ENCODE assay signal across 8 cellular contexts in genomic region chr2:142989276-142990204, GRCh38.
DNase-seq lines count a peak whose midpoint lies in the region; ATAC-seq and TF ChIP-seq lines count a peak whose summit lies in the region.

No MANE protein-coding gene starts in this region.

- H3K9me3 ChIP-seq in right atrium auricular region: no peaks in the 10 kb centered on the region

- peaks cover 5% of the 10 kb centered on the region for H3K4me1 Mint-ChIP-seq in activated B cell treated with CpG ODN at 0.5 μM for 24 hours

- no peak overlapping the region for H3K4me3 ChIP-seq in right atrium auricular region
- no peak overlapping the region for H3K4me3 ChIP-seq in HFF-Myc (replicated peaks; ENCODE audit: low read depth, low read length)
- no peak overlapping the region for H3K4me3 ChIP-seq in kidney epithelial cell (ENCODE audit: low read depth, low read length)

- intact Hi-C loops in Right ventricle myocardium superior (cut with DNase I): no loop called here
- intact Hi-C loops in activated B cell treated with CpG ODN at 0.5 μM for 24 hours (cut with micrococcal nuclease): loop anchor here (1.0 to 10.0 kb wide), 3 partner anchors 307 to 855 kb away; partner anchors contain the start of gene LRP1B

- CTCF ChIA-PET in activated B cell treated with CpG ODN at 0.5 μM for 24 hours (lab: Charles Lee): interaction anchor here (1.1 to 4.7 kb wide), 10 partner anchors 11 to 309 kb away, joined by 3 to 35 read pairs (median 4); no protein-coding TSS in a partner anchor

- no peak overlapping the region for H3K27ac Mint-ChIP-seq in activated B cell treated with CpG ODN at 0.5 μM for 24 hours

- POLR2A ChIA-PET in activated B cell treated with CpG ODN at 0.5 μM for 24 hours (lab: Charles Lee): no interaction called here

- H3K9me3 Mint-ChIP-seq in activated B cell treated with CpG ODN at 0.5 μM for 24 hours: no peaks in the 10 kb centered on the region

- H3K27me3 ChIP-seq in right atrium auricular region: no peaks in the 10 kb centered on the region
- no peaks in the 10 kb centered on the region for H3K27me3 ChIP-seq in kidney epithelial cell (ENCODE audit: control insufficient read depth, insufficient read depth, low read length)

- TF ChIP-seq CTCF in right atrium auricular region (IDR thresholded peaks at IDR 0.05): peak; percentile 30 to 69
- TF ChIP-seq CTCF in HFF-Myc (IDR thresholded peaks at IDR 0.05; ENCODE audit: low read depth, low read length, missing control alignments): peak; percentile 22
- TF ChIP-seq CTCF in activated B cell treated with CpG ODN at 0.5 μM for 24 hours (IDR thresholded peaks at IDR 0.05): peak; percentile 92
- peak; percentile 31 for TF ChIP-seq CTCF in kidney epithelial cell (IDR thresholded peaks at IDR 0.05; ENCODE audit: insufficient read depth, low read length, poor library complexity, severe bottlenecking)

- no peak for DNase-seq in right atrium auricular region (ENCODE audit: low spot score)
- no peak for DNase-seq in Right ventricle myocardium superior
- no peak for DNase-seq in HFF-Myc (ENCODE audit: extremely low read depth, low read depth)
- DNase-seq in NAMALWA (ENCODE audit: low spot score): peak; percentile 69
- DNase-seq in activated B cell treated with CpG ODN at 0.5 μM for 24 hours: no peak
- DNase-seq in kidney epithelial cell (ENCODE audit: low read depth): no peak
- DNase-seq in HPDE6-E6E7 (ENCODE audit: extremely low spot score): no peak
- DNase-seq in activated CD8-positive, alpha-beta memory T cell treated with anti-CD3 and anti-CD28 coated beads, Interleukin-2, amount 50 U/mL, for 48 hours: no peak

- H3K27me3 Mint-ChIP-seq in activated B cell treated with CpG ODN at 0.5 μM for 24 hours: no peaks in the 10 kb centered on the region

- no peaks in the 10 kb centered on the region for H3K4me1 ChIP-seq in right atrium auricular region

- H3K4me3 Mint-ChIP-seq in activated B cell treated with CpG ODN at 0.5 μM for 24 hours: no peak overlapping the region

- H3K27ac ChIP-seq in right atrium auricular region: no peak overlapping the region

- H3K36me3 ChIP-seq in right atrium auricular region (no peaks in the 10 kb centered on the region), kidney epithelial cell (ENCODE audit: control insufficient read depth, insufficient read depth, low read length) (no peaks in the 10 kb centered on the region)

- H3K36me3 Mint-ChIP-seq in activated B cell treated with CpG ODN at 0.5 μM for 24 hours (ENCODE audit: low read depth): peaks cover 54% of the 10 kb centered on the region

- no peak for ATAC-seq in Right ventricle myocardium superior (ENCODE audit: poor library complexity)
- peak; percentile 28 for ATAC-seq in activated B cell treated with CpG ODN at 0.5 μM for 24 hours (ENCODE audit: low read depth)

Comparison
In these comparisons a context has a peak if more than half of its experiments do, and no peak if none do; other contexts are left out.
1. CTCF ChIP-seq: peak in every context shown above with its lines; median percentile 92 in activated B cell treated with CpG ODN at 0.5 μM for 24 hours; 50 in right atrium auricular region; 31 in kidney epithelial cell; 22 in HFF-Myc.